1 cellular context compared by ENCODE assay signal in genomic region chr9:136119259-136120118, GRCh38.
TF ChIP-seq lines count a peak whose summit lies in the region.

No MANE protein-coding gene starts in this region.

TF ChIP-seq in HEK293, 187 proteins besides CTCF, POLR2A, EP300 and RAD21 (continued from another document):
- TF ChIP-seq, protein P1, sequence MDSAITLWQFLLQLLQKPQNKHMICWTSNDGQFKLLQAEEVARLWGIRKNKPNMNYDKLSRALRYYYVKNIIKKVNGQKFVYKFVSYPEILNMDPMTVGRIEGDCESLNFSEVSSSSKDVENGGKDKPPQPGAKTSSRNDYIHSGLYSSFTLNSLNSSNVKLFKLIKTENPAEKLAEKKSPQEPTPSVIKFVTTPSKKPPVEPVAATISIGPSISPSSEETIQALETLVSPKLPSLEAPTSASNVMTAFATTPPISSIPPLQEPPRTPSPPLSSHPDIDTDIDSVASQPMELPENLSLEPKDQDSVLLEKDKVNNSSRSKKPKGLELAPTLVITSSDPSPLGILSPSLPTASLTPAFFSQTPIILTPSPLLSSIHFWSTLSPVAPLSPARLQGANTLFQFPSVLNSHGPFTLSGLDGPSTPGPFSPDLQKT (IDR thresholded peaks at IDR 0.05; ENCODE audit: borderline replicate concordance, low read depth, low read length) = no peak
- TF ChIP-seq ZNF16 (tag by site-specific recombination; IDR thresholded peaks at IDR 0.05; ENCODE audit: low read depth) (no peak), SP7 (tag by site-specific recombination; IDR thresholded peaks at IDR 0.05) (no peak), PRDM4 (tag by site-specific recombination; IDR thresholded peaks at IDR 0.05) (no peak), ZNF362 (tag by site-specific recombination; IDR thresholded peaks at IDR 0.05) (no peak), ZIC2 (tag by site-specific recombination; IDR thresholded peaks at IDR 0.05) (0 out of 2 replicates have a peak, but pooled peaks have one; percentile 8), ZNF777 (tag by site-specific recombination; IDR thresholded peaks at IDR 0.05; ENCODE audit: borderline replicate concordance) (no peak), ZNF169 (tag by site-specific recombination; IDR thresholded peaks at IDR 0.05) (no peak)
- TF ChIP-seq, protein P2, sequence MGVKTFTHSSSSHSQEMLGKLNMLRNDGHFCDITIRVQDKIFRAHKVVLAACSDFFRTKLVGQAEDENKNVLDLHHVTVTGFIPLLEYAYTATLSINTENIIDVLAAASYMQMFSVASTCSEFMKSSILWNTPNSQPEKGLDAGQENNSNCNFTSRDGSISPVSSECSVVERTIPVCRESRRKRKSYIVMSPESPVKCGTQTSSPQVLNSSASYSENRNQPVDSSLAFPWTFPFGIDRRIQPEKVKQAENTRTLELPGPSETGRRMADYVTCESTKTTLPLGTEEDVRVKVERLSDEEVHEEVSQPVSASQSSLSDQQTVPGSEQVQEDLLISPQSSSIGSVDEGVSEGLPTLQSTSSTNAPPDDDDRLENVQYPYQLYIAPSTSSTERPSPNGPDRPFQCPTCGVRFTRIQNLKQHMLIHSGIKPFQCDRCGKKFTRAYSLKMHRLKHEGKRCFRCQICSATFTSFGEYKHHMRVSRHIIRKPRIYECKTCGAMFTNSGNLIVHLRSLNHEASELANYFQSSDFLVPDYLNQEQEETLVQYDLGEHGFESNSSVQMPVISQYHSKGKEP (tag by site-specific recombination; IDR thresholded peaks at IDR 0.05) = no peak
